Comparison of ENCODE assay signal across 14 cellular contexts in genomic region chr22:49372530-49373288, GRCh38.
DNase-seq lines count a peak whose midpoint lies in the region; ATAC-seq and TF ChIP-seq lines count a peak whose summit lies in the region.
"Had no signal": no experiment of that assay in that cellular context is flagged by ENCODE, and none has a peak within 500 bp of the region (broad histone marks: within the 10 kb centered on the region; RNA-seq: fewer than 3 reads in every experiment).

No MANE protein-coding gene starts in this region.

- H3K27ac ChIP-seq in neural progenitor cell (no peak overlapping the region), MM.1S (ENCODE audit: low read length) (no peak overlapping the region)
- H3K27ac ChIP-seq: epithelial cell of prostate, pancreas had no signal

- H3F3A ChIP-seq in neural progenitor cell (ENCODE audit: low read depth) (no peaks in the 10 kb centered on the region), MM.1S (ENCODE audit: insufficient read depth, low read length) (no peaks in the 10 kb centered on the region)

- H3K9ac ChIP-seq in neural progenitor cell (no peak overlapping the region), MM.1S (ENCODE audit: low read length) (no peak overlapping the region)

- H3K4me1 ChIP-seq in neural progenitor cell: peaks cover 8% of the 10 kb centered on the region
- no peaks in the 10 kb centered on the region for H3K4me1 ChIP-seq in MM.1S (ENCODE audit: low read length)
- H3K4me1 ChIP-seq: pancreas had no signal

- peaks cover 17% of the 10 kb centered on the region for H3K4me1 Mint-ChIP-seq in neural progenitor cell
- no peaks in the 10 kb centered on the region for H3K4me1 Mint-ChIP-seq in activated naive CD8-positive, alpha-beta T cell treated with anti-CD3 and anti-CD28 coated beads, Interleukin-2, amount 50 U/mL, for 24 hours
- H3K4me1 Mint-ChIP-seq: activated CD4-positive, alpha-beta T cell treated with anti-CD3 and anti-CD28 coated beads, Interleukin-2, amount 10 ng/mL, durations not matched to agents 24 days and 14 days; CD4-positive, CD25-positive, alpha-beta regulatory T cell had no signal

- ATAC-seq in esophagus mucosa (no peak), HG03469 (IDR thresholded peaks at IDR 0.05; ENCODE audit: unreplicated experiment) (no peak)
- no peak for ATAC-seq in activated naive CD8-positive, alpha-beta T cell treated with anti-CD3 and anti-CD28 coated beads, Interleukin-2, amount 50 U/mL, for 24 hours
- ATAC-seq: pancreas had no signal

- no peak for TF ChIP-seq CTCF in neural progenitor cell (IDR thresholded peaks at IDR 0.05)
- TF ChIP-seq CTCF in MM.1S (IDR thresholded peaks at IDR 0.05; ENCODE audit: low read length): no peak

- H3K4me2 ChIP-seq in neural progenitor cell (no peak overlapping the region), MM.1S (ENCODE audit: low read depth, low read length) (no peak overlapping the region)

- H3K27me3 ChIP-seq in neural progenitor cell (no peaks in the 10 kb centered on the region), MM.1S (replicated peaks; ENCODE audit: insufficient read depth, low read length) (peaks cover 6% of the 10 kb centered on the region; the same call in 1 of the 2 replicates)

- peaks cover 3% of the 10 kb centered on the region for H3K9me3 Mint-ChIP-seq in neural progenitor cell
- H3K9me3 Mint-ChIP-seq in activated naive CD8-positive, alpha-beta T cell treated with anti-CD3 and anti-CD28 coated beads, Interleukin-2, amount 50 U/mL, for 24 hours: no peaks in the 10 kb centered on the region
- H3K9me3 Mint-ChIP-seq: activated CD4-positive, alpha-beta T cell treated with anti-CD3 and anti-CD28 coated beads, Interleukin-2, amount 10 ng/mL, durations not matched to agents 24 days and 14 days had no signal

- no peaks in the 10 kb centered on the region for H3K9me2 ChIP-seq in MM.1S (replicated peaks; ENCODE audit: insufficient read depth, low read length)

- no peak overlapping the region for H2AFZ ChIP-seq in neural progenitor cell (replicated peaks)
- H2AFZ ChIP-seq in MM.1S (ENCODE audit: low read length): no peak overlapping the region

- H3K79me2 ChIP-seq in neural progenitor cell (ENCODE audit: low read depth): no peaks in the 10 kb centered on the region
- H3K79me2 ChIP-seq in MM.1S (ENCODE audit: low read length): no peaks in the 10 kb centered on the region

- H3K4me3 ChIP-seq in neural progenitor cell (no peak overlapping the region), MM.1S (ENCODE audit: low read length) (no peak overlapping the region)
- H3K4me3 ChIP-seq: pancreas had no signal

- peak; percentile 12 for DNase-seq in COLO668 (lab: John Stamatoyannopoulos, UW; ENCODE audit: unreplicated experiment)
- peak; percentile 78 for DNase-seq in NCI-H146 treated with DMSO at 0.1 percent for 48 hours (lab: John Stamatoyannopoulos, UW; ENCODE audit: unreplicated experiment)
- peak; percentile 87 for DNase-seq in cerebellar cortex (ENCODE audit: low spot score)
- DNase-seq in neural progenitor cell (ENCODE audit: low spot score): peak; percentile 43
- no peak for DNase-seq in MM.1S
- DNase-seq in activated naive CD8-positive, alpha-beta T cell treated with anti-CD3 and anti-CD28 coated beads, Interleukin-2, amount 50 U/mL, for 24 hours: no peak
- DNase-seq: activated CD4-positive, alpha-beta T cell treated with anti-CD3 and anti-CD28 coated beads, Interleukin-2, amount 10 ng/mL, durations not matched to agents 24 days and 14 days; CD4-positive, CD25-positive, alpha-beta regulatory T cell; NCI-H1417 treated with DMSO at 0.1 percent for 48 hours; SIG-M5 had no signal

- no peaks in the 10 kb centered on the region for H3K9me3 ChIP-seq in neural progenitor cell (ENCODE audit: low read depth)
- H3K9me3 ChIP-seq in MM.1S (replicated peaks; ENCODE audit: insufficient read depth, low read length): no peaks in the 10 kb centered on the region
- H3K9me3 ChIP-seq: pancreas had no signal

- H3K36me3 Mint-ChIP-seq in neural progenitor cell: no peaks in the 10 kb centered on the region
- H3K36me3 Mint-ChIP-seq in activated naive CD8-positive, alpha-beta T cell treated with anti-CD3 and anti-CD28 coated beads, Interleukin-2, amount 50 U/mL, for 24 hours (ENCODE audit: low read depth): no peaks in the 10 kb centered on the region
- H3K36me3 Mint-ChIP-seq: CD4-positive, CD25-positive, alpha-beta regulatory T cell had no signal

- no peak overlapping the region for H3K27ac Mint-ChIP-seq in neural progenitor cell
- H3K27ac Mint-ChIP-seq in activated naive CD8-positive, alpha-beta T cell treated with anti-CD3 and anti-CD28 coated beads, Interleukin-2, amount 50 U/mL, for 24 hours: no peak overlapping the region
- H3K27ac Mint-ChIP-seq: activated CD4-positive, alpha-beta T cell treated with anti-CD3 and anti-CD28 coated beads, Interleukin-2, amount 10 ng/mL, durations not matched to agents 24 days and 14 days; CD4-positive, CD25-positive, alpha-beta regulatory T cell had no signal

- no peak overlapping the region for H3K4me3 Mint-ChIP-seq in neural progenitor cell
- H3K4me3 Mint-ChIP-seq in activated naive CD8-positive, alpha-beta T cell treated with anti-CD3 and anti-CD28 coated beads, Interleukin-2, amount 50 U/mL, for 24 hours: no peak overlapping the region
- H3K4me3 Mint-ChIP-seq: activated CD4-positive, alpha-beta T cell treated with anti-CD3 and anti-CD28 coated beads, Interleukin-2, amount 10 ng/mL, durations not matched to agents 24 days and 14 days; CD4-positive, CD25-positive, alpha-beta regulatory T cell had no signal

- H3K27me3 Mint-ChIP-seq in neural progenitor cell (ENCODE audit: insufficient read depth, low read depth): peaks cover 6% of the 10 kb centered on the region
- peaks cover 13% of the 10 kb centered on the region for H3K27me3 Mint-ChIP-seq in activated naive CD8-positive, alpha-beta T cell treated with anti-CD3 and anti-CD28 coated beads, Interleukin-2, amount 50 U/mL, for 24 hours
- H3K27me3 Mint-ChIP-seq: CD4-positive, CD25-positive, alpha-beta regulatory T cell had no signal

- H4K20me1 ChIP-seq in neural progenitor cell (ENCODE audit: low read depth) (no peaks in the 10 kb centered on the region), MM.1S (ENCODE audit: insufficient read depth, low read length) (no peaks in the 10 kb centered on the region)

- no peaks in the 10 kb centered on the region for H3K36me3 ChIP-seq in neural progenitor cell
- H3K36me3 ChIP-seq in MM.1S (replicated peaks; ENCODE audit: insufficient read depth, low read length): no peaks in the 10 kb centered on the region
- H3K36me3 ChIP-seq: pancreas had no signal

Comparison
In these comparisons a context has a peak if more than half of its experiments do, and no peak if none do; other contexts are left out.
1. DNase-seq: peak in COLO668 (single experiment), NCI-H146 treated with DMSO at 0.1 percent for 48 hours (single experiment), cerebellar cortex (single experiment) and neural progenitor cell (single experiment); none in MM.1S (single experiment) and activated naive CD8-positive, alpha-beta T cell treated with anti-CD3 and anti-CD28 coated beads, Interleukin-2, amount 50 U/mL, for 24 hours (single experiment).